14 cellular contexts compared by ENCODE assay signal in the genomic region with DNA sequence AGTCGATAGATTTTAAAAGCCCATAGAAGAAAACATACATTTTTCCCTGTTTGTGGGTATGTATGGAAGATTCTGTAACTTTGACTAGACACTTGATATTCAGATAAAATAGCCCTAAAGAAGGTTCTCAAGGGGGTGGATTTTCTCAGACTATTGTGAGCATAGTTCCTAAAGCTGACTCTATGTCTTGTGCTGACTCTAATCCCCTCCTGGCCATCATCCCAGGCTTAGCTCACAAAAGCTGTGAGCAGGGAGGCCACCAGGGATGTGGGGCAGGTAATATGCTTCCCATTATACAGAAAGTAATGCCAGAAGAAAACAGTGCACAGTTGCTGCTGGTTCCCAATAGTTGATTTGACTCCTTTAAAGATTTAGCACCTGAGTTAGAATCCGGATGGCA. TPM values are rescaled to one million over a fixed set of nuclear protein-coding genes. Genes with fewer than 3 reads are reported as not detected.
DNase-seq lines count a peak whose midpoint lies in the region; ATAC-seq and TF ChIP-seq lines count a peak whose summit lies in the region.
"Had no signal": no experiment of that assay in that cellular context is flagged by ENCODE, and none has a peak within 500 bp of the region (broad histone marks: within the 10 kb centered on the region; RNA-seq: fewer than 3 reads in every experiment).

No MANE protein-coding gene starts in this region.

- TF ChIP-seq POLR2A in gastrocnemius medialis (IDR thresholded peaks at IDR 0.05) (no peak), adrenal gland (IDR thresholded peaks at IDR 0.05) (no peak)

- peaks cover 61% of the 10 kb centered on the region for H3K4me1 ChIP-seq in CD8-positive, alpha-beta memory T cell (ENCODE audit: insufficient read depth, low read length)
- H3K4me1 ChIP-seq in SJCRH30 (peaks cover 39% of the 10 kb centered on the region), gastrocnemius medialis (peaks cover 41 to 47% of the 10 kb centered on the region in 2 donors), adrenal gland (replicated peaks in 1 of 2) (no peaks in the 10 kb centered on the region), lower lobe of right lung (no peaks in the 10 kb centered on the region)

- no peak overlapping the region for H3K27ac ChIP-seq in CD8-positive, alpha-beta memory T cell (ENCODE audit: low read depth, low read length)
- no peak overlapping the region for H3K27ac ChIP-seq in SJCRH30
- peak overlapping the region; percentile 92 to 95 (median 94) for H3K27ac ChIP-seq in gastrocnemius medialis
- H3K27ac ChIP-seq in adrenal gland, result no peak overlapping the region
- H3K27ac ChIP-seq in lower lobe of right lung, result no peak overlapping the region
- H3K27ac ChIP-seq: SK-N-MC had no signal

- H3K27me3 ChIP-seq in CD8-positive, alpha-beta memory T cell (ENCODE audit: insufficient read depth, low read length, poor library complexity, severe bottlenecking), result no peaks in the 10 kb centered on the region
- H3K27me3 ChIP-seq in SJCRH30 (no peaks in the 10 kb centered on the region), gastrocnemius medialis (no peaks in the 10 kb centered on the region), adrenal gland (no peaks in the 10 kb centered on the region), lower lobe of right lung (ENCODE audit: low read depth) (no peaks in the 10 kb centered on the region)

- H3K36me3 ChIP-seq in CD8-positive, alpha-beta memory T cell (ENCODE audit: insufficient read depth, low read length), result no peaks in the 10 kb centered on the region
- no peaks in the 10 kb centered on the region for H3K36me3 ChIP-seq in SJCRH30
- H3K36me3 ChIP-seq in gastrocnemius medialis, result no peaks in the 10 kb centered on the region
- no peaks in the 10 kb centered on the region for H3K36me3 ChIP-seq in adrenal gland (replicated peaks in 1 of 2)
- no peaks in the 10 kb centered on the region for H3K36me3 ChIP-seq in lower lobe of right lung

- H3K27me3 Mint-ChIP-seq in CD8-positive, alpha-beta memory T cell, result no peaks in the 10 kb centered on the region

- H3K9me3 Mint-ChIP-seq in CD8-positive, alpha-beta memory T cell, result peaks cover 0 to 2% (median 0%) of the 10 kb centered on the region in 5 donors

- H3K4me1 Mint-ChIP-seq in CD8-positive, alpha-beta memory T cell, result peaks cover 64 to 69% (median 66%) of the 10 kb centered on the region in 3 donors

- no peak for TF ChIP-seq CTCF in gastrocnemius medialis (IDR thresholded peaks at IDR 0.05 in 4 of 5, conservative IDR thresholded peaks at IDR 0.05 in 1 of 5)
- no peak for TF ChIP-seq CTCF in adrenal gland (IDR thresholded peaks at IDR 0.05)
- TF ChIP-seq CTCF in lower lobe of right lung (IDR thresholded peaks at IDR 0.05), result no peak

- DNase-seq in CD8-positive, alpha-beta memory T cell, result no peak
- peak; percentile 12 to 30 for DNase-seq in SJCRH30
- peak; percentile 30 for DNase-seq in fibroblast of the conjunctiva (ENCODE audit: low read depth)
- peak; percentile 24 to 46 for DNase-seq in gastrocnemius medialis
- DNase-seq in adrenal gland, result no peak
- DNase-seq in lower lobe of right lung, result no peak
- no peak for DNase-seq in UCSD-AML1 (lab: John Stamatoyannopoulos, UW; ENCODE audit: unreplicated experiment)
- DNase-seq: COR-L47, KBM-7, NCI-H1048, NCI-H345, NCI-H526 treated with DMSO at 0.1 percent for 48 hours, PC-3 had no signal

- peak overlapping the region in 1 of 7 donors; percentile 37 for H3K4me3 Mint-ChIP-seq in CD8-positive, alpha-beta memory T cell

- no peak for ATAC-seq in gastrocnemius medialis
- no peak for ATAC-seq in lower lobe of right lung
- ATAC-seq: PC-3 had no signal

- H3K36me3 Mint-ChIP-seq in CD8-positive, alpha-beta memory T cell, result no peaks in the 10 kb centered on the region

- in situ Hi-C loops in gastrocnemius medialis (cut with MboI; ENCODE audit: low sequenced_read_pairs in 4 of 4), result no loop called here

- H3K9me3 ChIP-seq in CD8-positive, alpha-beta memory T cell (ENCODE audit: low read length), result no peaks in the 10 kb centered on the region
- no peaks in the 10 kb centered on the region for H3K9me3 ChIP-seq in SJCRH30 (replicated peaks)
- H3K9me3 ChIP-seq in gastrocnemius medialis, result no peaks in the 10 kb centered on the region
- H3K9me3 ChIP-seq in adrenal gland (replicated peaks in 1 of 3), result no peaks in the 10 kb centered on the region
- H3K9me3 ChIP-seq in lower lobe of right lung, result no peaks in the 10 kb centered on the region

- no peak overlapping the region for H3K4me3 ChIP-seq in CD8-positive, alpha-beta memory T cell (ENCODE audit: low read length)
- H3K4me3 ChIP-seq in SJCRH30, result no peak overlapping the region
- H3K4me3 ChIP-seq in gastrocnemius medialis, result no peak overlapping the region
- H3K4me3 ChIP-seq in adrenal gland, result no peak overlapping the region
- H3K4me3 ChIP-seq in lower lobe of right lung, result no peak overlapping the region
- H3K4me3 ChIP-seq: SK-N-MC had no signal

- peak overlapping the region in 6 of 8 donors; percentile 35 to 84 (median 69) for H3K27ac Mint-ChIP-seq in CD8-positive, alpha-beta memory T cell

- POLR2A ChIA-PET in CD8-positive, alpha-beta memory T cell (lab: Charles Lee), result no interaction called here

- WGBS in adrenal gland, 4 donors, result 81 to 89% (median 83%) methylated on average over 2 of the region's 2 CpGs

- intact Hi-C loops in gastrocnemius medialis (cut with DNase I; ENCODE audit: low total_unique reads), result loop anchor here (1.0 to 2.0 kb wide), 2 partner anchors 24 to 76 kb away; no protein-coding TSS in a partner anchor
- intact Hi-C loops in adrenal gland (cut with DNase I), result no loop called here
- intact Hi-C loops in lower lobe of right lung (cut with DNase I), result no loop called here

- CTCF ChIA-PET in CD8-positive, alpha-beta memory T cell (lab: Charles Lee), result no interaction called here

RNA-seq across cellular contexts. Expression of gene CDH13, which starts 32.0 kb away (rescaled TPM):
- not detected for total RNA-seq in CD8-positive, alpha-beta memory T cell
- polyA plus RNA-seq in CD8-positive, alpha-beta memory T cell, result not detected
- 30.8 and 34.5 TPM in 2 replicates for total RNA-seq in SJCRH30 (2014; rRNA removed; shearing (Covaris generic))
- total RNA-seq in gastrocnemius medialis, result 10 to 100 TPM in 3 of 4 donors, 1 to 10 TPM in 1; 5.8 to 36.7 (median 20.4) TPM
- total RNA-seq in adrenal gland, result 10 to 100 TPM in 1 of 8 donors, 1 to 10 TPM in 6, under 1 TPM in 1; 0.86 to 30.6 (median 2.4) TPM
- polyA plus RNA-seq in adrenal gland, result 1 to 10 TPM in 2 of 3 donors, under 1 TPM in 1; 0.97 to 3.3 (median 1.6) TPM
- 14.3 TPM for total RNA-seq in lower lobe of right lung

Comparison
In these comparisons a context has a peak if more than half of its experiments do, and no peak if none do; other contexts are left out.
1. DNase-seq: peak in SJCRH30 (2 of 2), fibroblast of the conjunctiva (single experiment) and gastrocnemius medialis (2 of 2); none in CD8-positive, alpha-beta memory T cell (0 of 5), adrenal gland (0 of 7), lower lobe of right lung (single experiment) and UCSD-AML1 (single experiment).
2. H3K27ac ChIP-seq: peak in gastrocnemius medialis (4 of 4); none in CD8-positive, alpha-beta memory T cell (single experiment), SJCRH30 (single experiment), adrenal gland (0 of 5) and lower lobe of right lung (single experiment).